In genomic region chr15:75672111-75672602, GRCh38 we compare ENCODE assay signal across 14 cellular contexts. TPM values are rescaled to one million over a fixed set of nuclear protein-coding genes. Genes with fewer than 3 reads are reported as not detected.
A peak's percentile ranks its signal among the peaks of the same experiment; 100 is the strongest.
DNase-seq lines count a peak whose midpoint lies in the region; ATAC-seq, FAIRE-seq and TF ChIP-seq lines count a peak whose summit lies in the region.
"Had no signal": no experiment of that assay in that cellular context is flagged by ENCODE, and none has a peak within 500 bp of the region (broad histone marks: within the 10 kb centered on the region; RNA-seq: fewer than 3 reads in every experiment).

No MANE protein-coding gene starts in this region.

- no peaks in the 10 kb centered on the region for H3K36me3 Mint-ChIP-seq in MCF 10A (ENCODE audit: insufficient read depth, unreplicated experiment)

- no peaks in the 10 kb centered on the region for H3K79me2 ChIP-seq in K562 (ENCODE audit: control insufficient read depth, insufficient read depth, low read length)

- H3K4me1 ChIP-seq in breast epithelium = peaks cover 7 to 26% of the 10 kb centered on the region in 2 donors
- H3K4me1 ChIP-seq in K562 (replicated peaks in 1 of 2; ENCODE audit: control insufficient read depth in 2 of 2, insufficient read depth in 2 of 2, low read length in 2 of 2) = peaks cover 10 to 56% of the 10 kb centered on the region in 2 experiments; a peak in 4 of 5 replicates
- peaks cover 39% of the 10 kb centered on the region for H3K4me1 ChIP-seq in lower lobe of right lung
- peaks cover 21 to 33% (median 28%) of the 10 kb centered on the region in 4 donors for H3K4me1 ChIP-seq in upper lobe of left lung

- BruUV-seq in MCF 10A (replicated peaks; lab: Mats Ljungman, UMichigan) (no TSS peak), K562 (replicated peaks; lab: Mats Ljungman, UMichigan) (no TSS peak)

- no peak overlapping the region for H3K4me2 ChIP-seq in K562 (ENCODE audit: insufficient read depth, low read length)

- CTCF ChIA-PET in MCF 10A (lab: Yijun Ruan, JAX) = interaction anchor here (0.8 to 1.8 kb wide), 6 partner anchors 9 to 231 kb away, joined by 3 to 7 read pairs (median 3); no protein-coding TSS in a partner anchor
- CTCF ChIA-PET in K562 (lab: Yijun Ruan, JAX; ENCODE audit: low intra/inter-chr PET ratio) = no interaction called here

- H3K27me3 ChIP-seq in breast epithelium (no peaks in the 10 kb centered on the region), K562 (ENCODE audit: control insufficient read depth in 2 of 2, insufficient read depth in 2 of 2, low read length in 2 of 2) (no peaks in the 10 kb centered on the region), lower lobe of right lung (ENCODE audit: low read depth) (no peaks in the 10 kb centered on the region), upper lobe of left lung (no peaks in the 10 kb centered on the region)
- H3K27me3 ChIP-seq: left lung had no signal

- H3K9me3 ChIP-seq in breast epithelium (no peaks in the 10 kb centered on the region), K562 (replicated peaks; ENCODE audit: control insufficient read depth, insufficient read depth, low read depth, low read length) (no peaks in the 10 kb centered on the region), lower lobe of right lung (no peaks in the 10 kb centered on the region), upper lobe of left lung (no peaks in the 10 kb centered on the region)
- H3K9me3 ChIP-seq: left lung had no signal

- peak overlapping the region in 1 of 2 experiments; percentile 19; a peak in 1 of 4 replicates for H3K9ac ChIP-seq in K562 (ENCODE audit: insufficient read depth in 1 of 2, low read depth in 2 of 2, low read length in 2 of 2)

- FAIRE-seq in K562 (lab: Jason Lieb, UNC) = no peak
- FAIRE-seq: A204.1 had no signal

- ATAC-seq in K562 (no peak), lower lobe of right lung (no peak), upper lobe of left lung (ENCODE audit: low FRiP score in 2 of 2) (no peak), HG03460 (IDR thresholded peaks at IDR 0.05; ENCODE audit: unreplicated experiment) (no peak)

- H2AFZ ChIP-seq in K562 (ENCODE audit: low read depth, low read length) = no peak overlapping the region

- no peaks in the 10 kb centered on the region for H3K27me3 Mint-ChIP-seq in MCF 10A (ENCODE audit: insufficient read depth, unreplicated experiment)

- H3K4me3 ChIP-seq in breast epithelium = no peak overlapping the region
- H3K4me3 ChIP-seq in K562 = no peak overlapping the region
- no peak overlapping the region for H3K4me3 ChIP-seq in lower lobe of right lung
- no peak overlapping the region for H3K4me3 ChIP-seq in upper lobe of left lung
- H3K4me3 ChIP-seq: left lung had no signal

- WGBS in K562 (ENCODE audit: insufficient coverage, low coverage, missing lambda C conversion rate) = 31% methylated on average over 3 of the region's 3 CpGs
- 60 to 83% methylated on average over 1 to 3 of the region's 3 CpGs for WGBS in upper lobe of left lung, 2 donors

- peaks cover 3% of the 10 kb centered on the region for H3K9me1 ChIP-seq in K562 (ENCODE audit: control insufficient read depth, insufficient read depth, low read length)

- POLR2A ChIA-PET in MCF 10A (lab: Yijun Ruan, JAX) = interaction anchor here (0.9 to 2.1 kb wide), 6 partner anchors 11 to 52 kb away, joined by 4 to 8 read pairs (median 4); partner anchors contain the start of genes IMP3 and SNX33
- POLR2A ChIA-PET in K562 (lab: Yijun Ruan, JAX) = interaction anchor here (0.7 to 3.2 kb wide), 3 partner anchors 11 to 220 kb away, joined by 3 to 10 read pairs (median 3); partner anchors contain the start of genes SIN3A and SNUPN

- in situ Hi-C loops in K562 (cut with MboI) = loop anchor here (10.0 kb wide), 1 partner anchor 647 kb away; the partner anchor contains the start of gene PPCDC

- DNase-seq in breast epithelium (ENCODE audit: low spot score in 2 of 2) (no peak), MCF 10A (ENCODE audit: unreplicated experiment) (no peak), K562 (ENCODE audit: extremely low read depth in 1 of 4, low spot score in 3 of 4) (no peak), lower lobe of right lung (no peak), upper lobe of left lung (no peak), cerebellar nuclear complex (lab: John Stamatoyannopoulos, UW) (no peak)
- no peak for DNase-seq in activated CD4-positive, CD25-positive, alpha-beta regulatory T cell treated with anti-CD3 and anti-CD28 coated beads, Interleukin-2, amount 50 U/mL, for 72 hours
- DNase-seq: activated CD4-positive, CD25-positive, alpha-beta regulatory T cell; left lung; RPMI8226; stimulated activated CD4-positive, alpha-beta T cell treated with anti-CD3 and anti-CD28 coated beads, Interleukin-1b, Interleukin-23, amount 100 ng/mL, for 48 hours; stimulated activated naive CD4-positive, alpha-beta T cell had no signal

- H3K9me3 Mint-ChIP-seq in MCF 10A (ENCODE audit: unreplicated experiment) = no peaks in the 10 kb centered on the region

- TF ChIP-seq POLR2A in breast epithelium (IDR thresholded peaks at IDR 0.05) = no peak
- TF ChIP-seq POLR2A in K562 (conservative IDR thresholded peaks at IDR 0.05) = no peak
- no peak for TF ChIP-seq POLR2A in upper lobe of left lung (IDR thresholded peaks at IDR 0.05)

- H3K4me3 Mint-ChIP-seq in MCF 10A (ENCODE audit: unreplicated experiment) = no peak overlapping the region

- no peak for TF ChIP-seq RAD21 in K562 (CRISPR knock-in tag; conservative IDR thresholded peaks at IDR 0.05 in 1 of 2, IDR thresholded peaks at IDR 0.05 in 1 of 2)

- H3K4me1 Mint-ChIP-seq in MCF 10A (ENCODE audit: insufficient read depth, unreplicated experiment) = peaks cover 19% of the 10 kb centered on the region

- no peak for TF ChIP-seq EP300 in K562 (IDR thresholded peaks at IDR 0.05; ENCODE audit: low read length)
- TF ChIP-seq EP300 in upper lobe of left lung (IDR thresholded peaks at IDR 0.05) = no peak

- H4K20me1 ChIP-seq in K562 (replicated peaks; ENCODE audit: control insufficient read depth, insufficient read depth, low read length) = peaks cover 3% of the 10 kb centered on the region; the same call in 1 of the 2 replicates

- H3K36me3 ChIP-seq in breast epithelium = no peaks in the 10 kb centered on the region
- no peaks in the 10 kb centered on the region for H3K36me3 ChIP-seq in K562 (ENCODE audit: control insufficient read depth, insufficient read depth, low read length)
- no peaks in the 10 kb centered on the region for H3K36me3 ChIP-seq in lower lobe of right lung
- no peaks in the 10 kb centered on the region for H3K36me3 ChIP-seq in upper lobe of left lung
- H3K36me3 ChIP-seq: left lung had no signal

- intact Hi-C loops in breast epithelium (cut with DNase I; ENCODE audit: low total_unique reads) = no loop called here
- intact Hi-C loops in MCF 10A (cut with micrococcal nuclease) = no loop called here
- intact Hi-C loops in K562 (cut with micrococcal nuclease) = no loop called here
- intact Hi-C loops in lower lobe of right lung (cut with DNase I) = no loop called here

- H3K27ac ChIP-seq in breast epithelium (peak overlapping the region; percentile 59 to 90), K562 (ENCODE audit: extremely low read depth, low read depth, low read length) (no peak overlapping the region), lower lobe of right lung (peak overlapping the region; percentile 77), upper lobe of left lung (peak overlapping the region; percentile 4 to 72 (median 66))

- H3K27ac Mint-ChIP-seq in MCF 10A (ENCODE audit: low read depth, unreplicated experiment) = no peak overlapping the region

- TF ChIP-seq CTCF in breast epithelium (IDR thresholded peaks at IDR 0.05) (no peak), MCF 10A (IDR thresholded peaks at IDR 0.05; ENCODE audit: unreplicated experiment) (no peak), K562 (IDR thresholded peaks at IDR 0.05 in 2 of 3, conservative IDR thresholded peaks at IDR 0.05 in 1 of 3; ENCODE audit: insufficient read depth in 2 of 3, low read depth in 1 of 3, low read length in 3 of 3) (no peak), lower lobe of right lung (IDR thresholded peaks at IDR 0.05) (no peak), upper lobe of left lung (IDR thresholded peaks at IDR 0.05) (no peak)

RNA-seq across cellular contexts. Expression of gene SNX33, which starts 24.4 kb away (rescaled TPM):
- total RNA-seq in breast epithelium (10 to 100 TPM; 32.8 to 42.7 (median 36.3) TPM), MCF 10A (2022) (14.3 and 15.2 TPM in 2 replicates), K562 (2014; rRNA removed) (10.0 and 13.0 TPM in 2 replicates), K562 (2014; rRNA removed; fragmentation: Illumina TruSeq; extraction: Trizol) (4.3 and 4.7 TPM in 2 replicates), K562 (2015; rRNA removed; fragmentation: Illumina TruSeq; extraction: Trizol) (8.3 and 8.8 TPM in 2 replicates), K562 (2021) (14.1 and 14.8 TPM in 2 replicates), lower lobe of right lung (28.9 TPM), upper lobe of left lung (10 to 100 TPM; 26.7 to 46.1 (median 31.7) TPM)
- total RNA-seq in K562 (2011; cell fraction: chromatin; rRNA removed; ENCODE audit: low replicate concordance) = 12.7 and 30.2 TPM in 2 replicates
- total RNA-seq in K562 (2011; cell fraction: nucleolus; rRNA removed) = 20.0 and 22.7 TPM in 2 replicates
- 17.2 and 19.9 TPM in 2 replicates for total RNA-seq in K562 (2011; cell fraction: nucleoplasm; rRNA removed)
- polyA plus RNA-seq in K562 (2011; rRNA removed) (7.9 and 8.2 TPM in 2 replicates), K562 (2014; fragmentation: Illumina TruSeq; extraction: Trizol) (10.1 TPM in 2 replicates), K562 (2014; fragmentation: Nextera tagmentation; extraction: Ambion mirVana) (1 to 10 TPM; 1.4 to 1.8 TPM), K562 (2014; rRNA removed) (7.5 and 8.3 TPM in 2 replicates)
- 9.2 and 11.6 TPM in 2 replicates for polyA plus RNA-seq in K562 (2011; cell fraction: cytosol; rRNA removed)
- polyA plus RNA-seq in K562 (2011; cell fraction: nucleus; rRNA removed) = 16.8 and 25.3 TPM in 2 replicates
- polyA plus RNA-seq in K562 (2012) = 11.0 and 16.8 TPM in 2 replicates
- polyA minus RNA-seq in K562 (2011; rRNA and poly(A)+ RNA removed) = 10.9 and 12.8 TPM in 2 replicates
- 11.5 and 12.8 TPM in 2 replicates for polyA minus RNA-seq in K562 (2011; cell fraction: cytosol; rRNA and poly(A)+ RNA removed)
- polyA minus RNA-seq in K562 (2011; cell fraction: nucleus; rRNA and poly(A)+ RNA removed) = 10.5 and 12.7 TPM in 2 replicates

RNA-seq across cellular contexts. Expression of gene IMP3, which starts 32.1 kb away (rescaled TPM):
- total RNA-seq in breast epithelium (100 to 1,000 TPM; 144 to 194 (median 175) TPM), MCF 10A (2022) (45.8 and 58.0 TPM in 2 replicates), K562 (2014; rRNA removed) (140 and 159 TPM in 2 replicates), K562 (2014; rRNA removed; fragmentation: Illumina TruSeq; extraction: Trizol) (74.4 and 74.6 TPM in 2 replicates), K562 (2015; rRNA removed; fragmentation: Illumina TruSeq; extraction: Trizol) (87.6 and 93.6 TPM in 2 replicates), K562 (2021) (113 and 124 TPM in 2 replicates), lower lobe of right lung (56.5 TPM), upper lobe of left lung (100 to 1,000 TPM in 1 of 6 donors, 10 to 100 TPM in 5; 64.3 to 183 (median 70.2) TPM)
- 30.2 and 42.6 TPM in 2 replicates for total RNA-seq in K562 (2011; cell fraction: chromatin; rRNA removed; ENCODE audit: low replicate concordance)
- total RNA-seq in K562 (2011; cell fraction: nucleolus; rRNA removed) = 67.6 and 76.2 TPM in 2 replicates
- 56.2 and 65.3 TPM in 2 replicates for total RNA-seq in K562 (2011; cell fraction: nucleoplasm; rRNA removed)
- polyA plus RNA-seq in K562 (2011; rRNA removed) (58.5 and 68.3 TPM in 2 replicates), K562 (2014; fragmentation: Illumina TruSeq; extraction: Trizol) (44.5 and 47.1 TPM in 2 replicates), K562 (2014; fragmentation: Nextera tagmentation; extraction: Ambion mirVana) (10 to 100 TPM; 14.5 to 15.5 TPM), K562 (2014; rRNA removed) (160 and 161 TPM in 2 replicates)
- polyA plus RNA-seq in K562 (2011; cell fraction: cytosol; rRNA removed) = 92.2 and 249 TPM in 2 replicates
- polyA plus RNA-seq in K562 (2011; cell fraction: nucleus; rRNA removed) = 55.6 and 61.8 TPM in 2 replicates
- polyA plus RNA-seq in K562 (2012) = 84.1 and 118 TPM in 2 replicates
- polyA minus RNA-seq in K562 (2011; rRNA and poly(A)+ RNA removed) = 15.4 and 19.4 TPM in 2 replicates
- polyA minus RNA-seq in K562 (2011; cell fraction: cytosol; rRNA and poly(A)+ RNA removed) = 32.6 and 34.2 TPM in 2 replicates
- 26.5 and 42.5 TPM in 2 replicates for polyA minus RNA-seq in K562 (2011; cell fraction: nucleus; rRNA and poly(A)+ RNA removed)

RNA-seq across cellular contexts. Expression of gene CSPG4, which starts 40.5 kb away (rescaled TPM):
- total RNA-seq in breast epithelium = 10 to 100 TPM in 2 of 3 donors, 1 to 10 TPM in 1; 6.3 to 42.9 (median 17.0) TPM
- total RNA-seq in MCF 10A (2022) = 0.05 and 0.21 TPM in 2 replicates
- total RNA-seq in K562 (2011; cell fraction: chromatin; rRNA removed; ENCODE audit: low replicate concordance) = 0.07 and 1.1 TPM in 2 replicates
- total RNA-seq in K562 (2011; cell fraction: nucleolus; rRNA removed) = 0.39 and 1.2 TPM in 2 replicates
- 0.22 and 0.23 TPM in 2 replicates for total RNA-seq in K562 (2011; cell fraction: nucleoplasm; rRNA removed)
- total RNA-seq in K562 (2014; rRNA removed) = 0.08 TPM in 1 of 2 replicates, not detected in the other
- not detected in 2 replicates for total RNA-seq in K562 (2014; rRNA removed; fragmentation: Illumina TruSeq; extraction: Trizol)
- total RNA-seq in K562 (2015; rRNA removed; fragmentation: Illumina TruSeq; extraction: Trizol) = under 0.01 TPM in 1 of 2 replicates, not detected in the other
- 0.07 TPM in 2 replicates for total RNA-seq in K562 (2021)
- polyA plus RNA-seq in K562 (2011; rRNA removed) = 0.04 and 0.08 TPM in 2 replicates
- 0.06 and 0.16 TPM in 2 replicates for polyA plus RNA-seq in K562 (2011; cell fraction: cytosol; rRNA removed)
- 0.21 and 0.73 TPM in 2 replicates for polyA plus RNA-seq in K562 (2011; cell fraction: nucleus; rRNA removed)
- polyA plus RNA-seq in K562 (2012) = 0.10 and 0.32 TPM in 2 replicates
- polyA plus RNA-seq in K562 (2014; fragmentation: Illumina TruSeq; extraction: Trizol) = 0.01 and 0.03 TPM in 2 replicates
- polyA plus RNA-seq in K562 (2014; fragmentation: Nextera tagmentation; extraction: Ambion mirVana) = not detected
- not detected in 2 replicates for polyA plus RNA-seq in K562 (2014; rRNA removed)
- 0.09 and 0.11 TPM in 2 replicates for polyA minus RNA-seq in K562 (2011; rRNA and poly(A)+ RNA removed)
- 0.29 and 0.73 TPM in 2 replicates for polyA minus RNA-seq in K562 (2011; cell fraction: cytosol; rRNA and poly(A)+ RNA removed)
- polyA minus RNA-seq in K562 (2011; cell fraction: nucleus; rRNA and poly(A)+ RNA removed) = 0.33 and 0.40 TPM in 2 replicates
- total RNA-seq in lower lobe of right lung = 15.0 TPM
- 10 to 100 TPM in 5 of 6 donors, 1 to 10 TPM in 1; 8.5 to 38.3 (median 17.7) TPM for total RNA-seq in upper lobe of left lung

RNA-seq across cellular contexts. Expression of gene SNUPN, which starts 46.6 kb away (rescaled TPM):
- total RNA-seq in breast epithelium = 10 to 100 TPM; 19.8 to 24.9 (median 23.6) TPM
- total RNA-seq in MCF 10A (2022) = 23.9 and 28.9 TPM in 2 replicates
- 34.5 and 36.5 TPM in 2 replicates for total RNA-seq in K562 (2011; cell fraction: chromatin; rRNA removed; ENCODE audit: low replicate concordance)
- 19.9 and 23.8 TPM in 2 replicates for total RNA-seq in K562 (2011; cell fraction: nucleolus; rRNA removed)
- total RNA-seq in K562 (2011; cell fraction: nucleoplasm; rRNA removed) = 23.1 and 26.6 TPM in 2 replicates
- total RNA-seq in K562 (2014; rRNA removed) = 32.2 and 33.0 TPM in 2 replicates
- total RNA-seq in K562 (2014; rRNA removed; fragmentation: Illumina TruSeq; extraction: Trizol) = 39.5 and 41.6 TPM in 2 replicates
- 36.9 and 40.0 TPM in 2 replicates for total RNA-seq in K562 (2015; rRNA removed; fragmentation: Illumina TruSeq; extraction: Trizol)
- 36.6 and 38.3 TPM in 2 replicates for total RNA-seq in K562 (2021)
- polyA plus RNA-seq in K562 (2011; rRNA removed) = 29.7 and 38.4 TPM in 2 replicates
- polyA plus RNA-seq in K562 (2011; cell fraction: cytosol; rRNA removed) = 17.4 and 23.6 TPM in 2 replicates
- 17.4 and 19.5 TPM in 2 replicates for polyA plus RNA-seq in K562 (2011; cell fraction: nucleus; rRNA removed)
- 29.0 and 35.1 TPM in 2 replicates for polyA plus RNA-seq in K562 (2012)
- polyA plus RNA-seq in K562 (2014; fragmentation: Illumina TruSeq; extraction: Trizol) = 40.9 and 45.0 TPM in 2 replicates
- 10 to 100 TPM; 69.3 to 78.3 TPM for polyA plus RNA-seq in K562 (2014; fragmentation: Nextera tagmentation; extraction: Ambion mirVana)
- 38.0 and 42.5 TPM in 2 replicates for polyA plus RNA-seq in K562 (2014; rRNA removed)
- polyA minus RNA-seq in K562 (2011; rRNA and poly(A)+ RNA removed) = 35.1 and 36.0 TPM in 2 replicates
- polyA minus RNA-seq in K562 (2011; cell fraction: cytosol; rRNA and poly(A)+ RNA removed) = 16.3 and 20.6 TPM in 2 replicates
- 10.6 and 18.4 TPM in 2 replicates for polyA minus RNA-seq in K562 (2011; cell fraction: nucleus; rRNA and poly(A)+ RNA removed)
- total RNA-seq in lower lobe of right lung = 21.7 TPM
- total RNA-seq in upper lobe of left lung = 10 to 100 TPM; 14.1 to 30.4 (median 22.4) TPM
